1 cellular context compared by ENCODE assay signal in the genomic region with DNA sequence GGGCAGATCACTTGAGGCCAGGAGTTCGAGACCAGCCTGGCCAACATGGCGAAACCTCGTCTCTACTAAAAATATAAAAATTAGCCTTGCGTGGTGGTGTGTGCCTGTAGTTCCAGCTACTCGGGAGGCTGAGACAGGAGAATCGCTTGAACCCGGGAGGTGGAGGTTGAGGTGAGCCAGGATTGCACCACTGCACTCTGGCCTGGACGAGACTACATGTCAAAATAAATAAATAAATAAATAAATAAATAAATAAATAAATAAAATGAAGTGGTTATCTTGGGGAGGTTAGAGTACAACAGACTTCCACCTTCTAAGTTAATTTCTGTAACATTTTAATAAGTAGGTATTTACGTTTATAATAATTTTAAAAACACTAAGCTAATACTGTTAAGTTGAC.
TF ChIP-seq lines count a peak whose summit lies in the region.

No MANE protein-coding gene starts in this region.

TF ChIP-seq in HEK293, 187 proteins besides CTCF, POLR2A, EP300 and RAD21 (continued from another document):
- TF ChIP-seq ZXDB (tag by site-specific recombination; IDR thresholded peaks at IDR 0.05) (peak; percentile 77), GFI1B (tag by site-specific recombination; IDR thresholded peaks at IDR 0.05) (0 out of 2 replicates have a peak, but pooled peaks have one; percentile 48), ZBTB7A (tag by site-specific recombination; IDR thresholded peaks at IDR 0.05; ENCODE audit: low read depth) (0 out of 2 replicates have a peak, but pooled peaks have one; percentile 26), ZNF664 (tag by site-specific recombination; IDR thresholded peaks at IDR 0.05) (0 out of 2 replicates have a peak, but pooled peaks have one; percentile 50), ZNF433 (tag by site-specific recombination; IDR thresholded peaks at IDR 0.05; ENCODE audit: low read depth) (peak; percentile 91), ZNF140 (tag by site-specific recombination; IDR thresholded peaks at IDR 0.05) (peak; percentile 93), ZNF654 (tag by site-specific recombination; IDR thresholded peaks at IDR 0.05; ENCODE audit: low read depth) (peak; percentile 27), ZNF138 (tag by site-specific recombination; IDR thresholded peaks at IDR 0.05; ENCODE audit: borderline replicate concordance) (0 out of 2 replicates have a peak, but pooled peaks have one; percentile 22), ZNF394 (tag by site-specific recombination; IDR thresholded peaks at IDR 0.05; ENCODE audit: borderline replicate concordance) (peak; percentile 92), ZNF558 (tag by site-specific recombination; IDR thresholded peaks at IDR 0.05) (peak; percentile 82), ZFP3 (tag by site-specific recombination; IDR thresholded peaks at IDR 0.05; ENCODE audit: low read depth) (peak; percentile 28; the same call in 1 of the 2 replicates), ZNF266 (tag by site-specific recombination; IDR thresholded peaks at IDR 0.05; ENCODE audit: low read depth) (peak; percentile 64; the same call in 1 of the 2 replicates), ZNF623 (tag by site-specific recombination; IDR thresholded peaks at IDR 0.05) (peak; percentile 74), ZBTB21 (tag by site-specific recombination; IDR thresholded peaks at IDR 0.05) (0 out of 2 replicates have a peak, but pooled peaks have one; percentile 41)
- TF ChIP-seq, protein P1, sequence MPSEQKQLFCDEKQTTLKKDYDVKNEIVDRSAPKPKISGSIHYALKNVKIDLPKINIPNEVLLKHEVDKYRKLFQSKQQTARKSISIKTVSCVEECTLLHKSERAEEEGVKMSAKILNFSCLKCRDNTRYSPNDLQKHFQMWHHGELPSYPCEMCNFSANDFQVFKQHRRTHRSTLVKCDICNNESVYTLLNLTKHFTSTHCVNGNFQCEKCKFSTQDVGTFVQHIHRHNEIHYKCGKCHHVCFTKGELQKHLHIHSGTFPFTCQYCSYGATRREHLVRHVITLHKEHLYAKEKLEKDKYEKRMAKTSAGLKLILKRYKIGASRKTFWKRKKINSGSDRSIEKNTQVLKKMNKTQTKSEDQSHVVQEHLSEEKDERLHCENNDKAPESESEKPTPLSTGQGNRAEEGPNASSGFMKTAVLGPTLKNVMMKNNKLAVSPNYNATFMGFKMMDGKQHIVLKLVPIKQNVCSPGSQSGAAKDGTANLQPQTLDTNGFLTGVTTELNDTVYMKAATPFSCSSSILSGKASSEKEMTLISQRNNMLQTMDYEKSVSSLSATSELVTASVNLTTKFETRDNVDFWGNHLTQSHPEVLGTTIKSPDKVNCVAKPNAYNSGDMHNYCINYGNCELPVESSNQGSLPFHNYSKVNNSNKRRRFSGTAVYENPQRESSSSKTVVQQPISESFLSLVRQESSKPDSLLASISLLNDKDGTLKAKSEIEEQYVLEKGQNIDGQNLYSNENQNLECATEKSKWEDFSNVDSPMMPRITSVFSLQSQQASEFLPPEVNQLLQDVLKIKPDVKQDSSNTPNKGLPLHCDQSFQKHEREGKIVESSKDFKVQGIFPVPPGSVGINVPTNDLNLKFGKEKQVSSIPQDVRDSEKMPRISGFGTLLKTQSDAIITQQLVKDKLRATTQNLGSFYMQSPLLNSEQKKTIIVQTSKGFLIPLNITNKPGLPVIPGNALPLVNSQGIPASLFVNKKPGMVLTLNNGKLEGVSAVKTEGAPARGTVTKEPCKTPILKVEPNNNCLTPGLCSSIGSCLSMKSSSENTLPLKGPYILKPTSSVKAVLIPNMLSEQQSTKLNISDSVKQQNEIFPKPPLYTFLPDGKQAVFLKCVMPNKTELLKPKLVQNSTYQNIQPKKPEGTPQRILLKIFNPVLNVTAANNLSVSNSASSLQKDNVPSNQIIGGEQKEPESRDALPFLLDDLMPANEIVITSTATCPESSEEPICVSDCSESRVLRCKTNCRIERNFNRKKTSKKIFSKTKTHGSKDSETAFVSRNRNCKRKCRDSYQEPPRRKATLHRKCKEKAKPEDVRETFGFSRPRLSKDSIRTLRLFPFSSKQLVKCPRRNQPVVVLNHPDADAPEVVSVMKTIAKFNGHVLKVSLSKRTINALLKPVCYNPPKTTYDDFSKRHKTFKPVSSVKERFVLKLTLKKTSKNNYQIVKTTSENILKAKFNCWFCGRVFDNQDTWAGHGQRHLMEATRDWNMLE (tag by site-specific recombination; conservative IDR thresholded peaks at IDR 0.05; ENCODE audit: low read depth) = peak; percentile 84
